In the genomic region with DNA sequence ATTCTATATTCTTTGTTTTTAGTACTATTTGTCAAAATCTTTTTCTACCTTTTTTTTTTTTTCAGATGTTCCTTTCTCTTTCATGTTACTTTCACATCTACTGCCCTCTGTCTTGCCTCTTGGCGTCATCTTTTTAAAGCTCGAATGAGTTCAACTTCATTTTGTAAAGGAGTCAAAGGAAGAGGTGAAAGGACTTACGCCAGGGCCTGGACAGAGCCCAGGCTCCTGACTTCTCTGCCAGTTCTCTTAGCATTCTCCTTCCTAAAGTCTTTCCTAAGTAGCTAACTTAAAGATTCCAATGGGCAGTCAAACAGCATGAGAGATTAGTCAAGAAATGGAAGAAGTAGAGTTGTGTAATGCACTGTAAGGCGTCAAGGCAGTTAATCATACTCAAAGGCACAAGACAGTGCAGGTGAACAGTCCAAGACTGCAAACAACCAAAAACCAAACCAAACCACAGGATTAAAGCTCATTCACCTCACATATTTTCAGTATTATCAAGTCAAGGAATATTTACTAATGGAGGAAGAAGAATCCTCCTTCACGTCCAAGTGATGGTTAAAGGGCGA, we compare ENCODE assay signal across 1 cellular context.
TF ChIP-seq lines count a peak whose summit lies in the region.

No MANE protein-coding gene starts in this region.

TF ChIP-seq in K562, 482 proteins besides CTCF, POLR2A, EP300 and RAD21 (continued from another document):
- TF ChIP-seq, protein P1, sequence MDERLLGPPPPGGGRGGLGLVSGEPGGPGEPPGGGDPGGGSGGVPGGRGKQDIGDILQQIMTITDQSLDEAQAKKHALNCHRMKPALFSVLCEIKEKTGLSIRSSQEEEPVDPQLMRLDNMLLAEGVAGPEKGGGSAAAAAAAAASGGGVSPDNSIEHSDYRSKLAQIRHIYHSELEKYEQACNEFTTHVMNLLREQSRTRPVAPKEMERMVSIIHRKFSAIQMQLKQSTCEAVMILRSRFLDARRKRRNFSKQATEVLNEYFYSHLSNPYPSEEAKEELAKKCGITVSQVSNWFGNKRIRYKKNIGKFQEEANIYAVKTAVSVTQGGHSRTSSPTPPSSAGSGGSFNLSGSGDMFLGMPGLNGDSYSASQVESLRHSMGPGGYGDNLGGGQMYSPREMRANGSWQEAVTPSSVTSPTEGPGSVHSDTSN (CRISPR knock-in tag; IDR thresholded peaks at IDR 0.05; ENCODE audit: low read depth) = no peak
- TF ChIP-seq, protein P1 (tag; conservative IDR thresholded peaks at IDR 0.05; ENCODE audit: low read depth) = 0 out of 2 replicates have a peak, but pooled peaks have one; percentile 10
- no peak for TF ChIP-seq ZNF140 (CRISPR knock-in tag; IDR thresholded peaks at IDR 0.05)
